ENCODE assay signal across 1 cellular context in genomic region chr20:3728876-3729275, GRCh38.
TF ChIP-seq lines count a peak whose summit lies in the region.

No MANE protein-coding gene starts in this region.

TF ChIP-seq in HepG2, 621 proteins besides CTCF, POLR2A, EP300 and RAD21:
- TF ChIP-seq ARNT2 (CRISPR knock-in tag; IDR thresholded peaks at IDR 0.05; ENCODE audit: low read depth) (no peak), GABPA (IDR thresholded peaks at IDR 0.05; ENCODE audit: low read depth, low read length) (peak; percentile 14; the same call in 1 of the 2 replicates), GABPA (CRISPR knock-in tag; IDR thresholded peaks at IDR 0.05; ENCODE audit: low read depth) (no peak)
